In the genomic region with DNA sequence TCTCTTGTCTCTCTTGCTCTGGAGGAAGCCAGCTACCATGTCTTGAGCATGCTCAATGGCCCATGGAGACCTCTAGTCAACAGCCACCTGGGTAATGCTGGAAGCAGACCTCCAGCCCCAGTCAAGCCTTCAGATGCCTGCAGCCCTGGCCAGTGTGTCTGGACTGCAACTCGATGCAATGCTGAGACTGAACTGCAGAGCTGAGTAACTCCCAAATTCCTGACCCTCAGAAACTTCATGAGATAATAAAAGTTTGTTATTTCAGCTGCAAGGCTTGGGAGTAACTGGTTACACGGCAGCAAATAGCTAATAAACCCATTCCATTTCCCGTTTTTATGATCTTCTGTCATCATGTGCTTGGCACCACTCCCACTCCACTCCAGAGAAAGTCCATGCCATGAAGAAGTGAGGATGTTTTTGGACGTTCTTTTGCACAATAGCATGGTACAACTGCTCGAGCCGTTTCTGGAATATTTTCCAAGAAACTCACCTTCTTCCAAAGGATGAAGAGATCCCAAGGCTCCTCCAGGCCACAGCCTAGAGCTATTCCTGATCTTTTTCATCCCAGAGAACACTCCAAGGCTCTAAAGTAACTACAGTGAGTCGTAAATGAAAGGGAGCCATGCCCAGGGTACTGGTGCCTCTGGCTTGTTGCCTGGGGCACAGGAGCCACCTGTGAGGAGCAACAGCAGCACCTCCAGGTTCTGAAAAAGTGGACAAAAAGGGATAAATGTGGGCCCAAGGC, we compare ENCODE assay signal across 12 cellular contexts.
A peak's percentile ranks its signal among the peaks of the same experiment; 100 is the strongest.
DNase-seq lines count a peak whose midpoint lies in the region; ATAC-seq and TF ChIP-seq lines count a peak whose summit lies in the region.
"Had no signal": no experiment of that assay in that cellular context is flagged by ENCODE, and none has a peak within 500 bp of the region (broad histone marks: within the 10 kb centered on the region; RNA-seq: fewer than 3 reads in every experiment).

No MANE protein-coding gene starts in this region.

- no peaks in the 10 kb centered on the region for H3K4me1 ChIP-seq in adrenal gland (replicated peaks in 1 of 2)
- H3K4me1 ChIP-seq: Caco-2, HAP-1 had no signal

- TF ChIP-seq CTCF in AG09309 (IDR thresholded peaks at IDR 0.05; ENCODE audit: control insufficient read depth, insufficient read depth, low read depth, low read length, missing control alignments), result peak; percentile 7
- TF ChIP-seq CTCF in adrenal gland (IDR thresholded peaks at IDR 0.05), result no peak

- ATAC-seq in HG03095 (IDR thresholded peaks at IDR 0.05; ENCODE audit: unreplicated experiment), result no peak

- H3K4me3 ChIP-seq in AG09309 (ENCODE audit: control insufficient read depth, low read depth, low read length) (no peak overlapping the region), adrenal gland (no peak overlapping the region)
- H3K4me3 ChIP-seq: HAP-1 had no signal

- H3K9me3 ChIP-seq in adrenal gland (replicated peaks in 1 of 3), result no peaks in the 10 kb centered on the region
- H3K9me3 ChIP-seq: Caco-2, HAP-1 had no signal

- H3K27me3 ChIP-seq in adrenal gland, result no peaks in the 10 kb centered on the region

- no peak for TF ChIP-seq POLR2A in adrenal gland (IDR thresholded peaks at IDR 0.05)

- 37 to 56% (median 41%) methylated on average over 7 of the region's 7 CpGs for WGBS in adrenal gland, 4 donors

- H3K27ac ChIP-seq in adrenal gland, result peak overlapping the region in 1 of 5 donors; percentile 14

- H3K36me3 ChIP-seq in adrenal gland (replicated peaks in 1 of 2), result no peaks in the 10 kb centered on the region
- H3K36me3 ChIP-seq: HAP-1 had no signal

- intact Hi-C loops in adrenal gland (cut with DNase I), result no loop called here

- DNase-seq in AG09309 (ENCODE audit: low read depth) (peak; percentile 92), HCEC 1CT (peak; percentile 40), adrenal gland (peak in 6 of 7 donors; percentile 26 to 64 (median 50)), left kidney (ENCODE audit: low read depth, low spot score) (peak; percentile 77), NCI-H226 (no peak), SKM-1 treated with dmso at 0.1 percent for 144 hours (lab: John Stamatoyannopoulos, UW; ENCODE audit: unreplicated experiment) (no peak), DMS53 (lab: John Stamatoyannopoulos, UW) (no peak)
- DNase-seq: mammary epithelial cell, NCI-H524 had no signal

Comparison
In these comparisons a context has a peak if more than half of its experiments do, and no peak if none do; other contexts are left out.
1. DNase-seq: peak in AG09309 (single experiment), HCEC 1CT (single experiment), adrenal gland (6 of 7) and left kidney (single experiment); none in NCI-H226 (single experiment), SKM-1 treated with dmso at 0.1 percent for 144 hours (single experiment) and DMS53 (single experiment).